In genomic region chr14:75985618-75986438, GRCh38 we compare ENCODE assay signal across 8 cellular contexts. TPM values are rescaled to one million over a fixed set of nuclear protein-coding genes. Genes with fewer than 3 reads are reported as not detected.
DNase-seq lines count a peak whose midpoint lies in the region; ATAC-seq and TF ChIP-seq lines count a peak whose summit lies in the region.

Gene IFT43, plus strand, starts transcription at chr14:75985763. Its CDS starts 24 bp downstream, at chr14:75985787.

- DNase-seq in GM12864 (ENCODE audit: low read depth) (peak; percentile 43), NCI-H128 (lab: John Stamatoyannopoulos, UW; ENCODE audit: unreplicated experiment) (peak; percentile 10), T-helper 2 cell (peak; percentile 71 to 91 (median 89)), amygdala (lab: John Stamatoyannopoulos, UW) (peak; percentile 40 to 95 (median 84)), left ventricle myocardium superior (peak; percentile 95), psoas muscle (peak; percentile 94 to 95), ureter (ENCODE audit: low spot score) (peak; percentile 94)

- peak within 1 kb of the TSS; percentile 84 for H3K27ac ChIP-seq in psoas muscle

- WGBS in psoas muscle, 3 donors = 0 to 1% (median 0%) methylated on average over 45 to 52 of the region's 52 CpGs

- TF ChIP-seq CTCF in GM12864 (IDR thresholded peaks at IDR 0.05; ENCODE audit: low read depth, low read length, missing control alignments) (no peak), psoas muscle (IDR thresholded peaks at IDR 0.05) (no peak)

- peaks cover 33% of the 10 kb centered on the region for H3K4me1 ChIP-seq in psoas muscle

- ATAC-seq in HG02642 (IDR thresholded peaks at IDR 0.05; ENCODE audit: poor library complexity, unreplicated experiment) (peak; percentile 76), left ventricle myocardium superior (peak; percentile 57), psoas muscle (peak; percentile 32 to 68 (median 53))

- H3K27me3 ChIP-seq in psoas muscle (ENCODE audit: insufficient read depth in 3 of 3, low read length in 2 of 3) = no peaks in the 10 kb centered on the region

- peaks cover 0 to 12% of the 10 kb centered on the region in 2 donors for H3K36me3 ChIP-seq in psoas muscle (ENCODE audit: insufficient read depth in 1 of 2, low read depth in 1 of 2)

- intact Hi-C loops in left ventricle myocardium superior (cut with micrococcal nuclease) (no loop called here), psoas muscle (cut with DNase I) (no loop called here)

- H3K4me3 ChIP-seq in GM12864 (ENCODE audit: low read depth, low read length) = peak within 1 kb of the TSS; percentile 69
- H3K4me3 ChIP-seq in psoas muscle = peak within 1 kb of the TSS; percentile 97

- H3K9me3 ChIP-seq in psoas muscle = no peaks in the 10 kb centered on the region

RNA-seq across cellular contexts. Expression of gene IFT43, which starts in this region (rescaled TPM):
- total RNA-seq in left ventricle myocardium superior = 29.1 TPM
- total RNA-seq in psoas muscle = 10 to 100 TPM; 10.4 to 23.6 (median 17.1) TPM
- 10 to 100 TPM; 14.2 to 18.5 (median 15.1) TPM for polyA plus RNA-seq in psoas muscle
- 39.9 TPM for total RNA-seq in ureter

Comparison
In these comparisons a context has a peak if more than half of its experiments do, and no peak if none do; other contexts are left out.
1. Peak in every context shown above with its lines: DNase-seq, ATAC-seq, H3K4me3 ChIP-seq and H3K27ac ChIP-seq.
2. DNase-seq: peak in every context shown above with its lines; median percentile 95 in left ventricle myocardium superior; 94 in psoas muscle; 94 in ureter; 89 in T-helper 2 cell; 84 in amygdala; 43 in GM12864; 10 in NCI-H128.